In the genomic region with DNA sequence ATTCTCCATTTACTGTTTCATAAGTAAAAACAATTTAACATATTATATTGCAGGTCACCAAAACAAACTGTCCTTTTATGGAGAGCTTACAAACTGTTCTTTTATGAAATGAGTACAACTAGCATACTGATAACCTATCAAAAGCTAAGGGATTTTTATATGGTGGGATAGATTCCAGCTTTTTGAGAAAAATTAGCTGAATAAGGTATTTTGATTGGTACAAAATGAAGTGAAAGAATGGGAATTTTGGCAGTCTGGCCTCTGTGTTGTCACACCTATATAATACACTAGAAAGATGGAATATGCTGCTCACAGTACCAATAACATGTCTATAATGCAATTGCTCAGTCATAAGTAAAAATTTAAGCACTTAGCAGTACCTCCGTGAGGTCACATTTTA, we compare ENCODE assay signal across 20 cellular contexts.
"Had no signal": no experiment of that assay in that cellular context is flagged by ENCODE, and none has a peak within 500 bp of the region (broad histone marks: within the 10 kb centered on the region; RNA-seq: fewer than 3 reads in every experiment).

No MANE protein-coding gene starts in this region.

- H3K4me3 ChIP-seq: dorsolateral prefrontal cortex, gastrocnemius medialis, lower lobe of right lung, prostate gland, right atrium auricular region, skin epidermis, stomach, thyroid gland, vagina had no signal

- H3K27ac Mint-ChIP-seq: nephron had no signal

- H3K27ac ChIP-seq: epithelial cell of prostate, lower lobe of right lung, prostate gland, right atrium auricular region, skin epidermis, stomach, thyroid gland, vagina had no signal

- H3K9me3 ChIP-seq: gastrocnemius medialis, lower lobe of right lung, prostate gland, right atrium auricular region, stomach, thyroid gland, vagina had no signal

- DNase-seq: dorsolateral prefrontal cortex; effector CD4-positive, alpha-beta T cell; foreskin fibroblast; gastrocnemius medialis; left ventricle myocardium superior; lower lobe of right lung; nucleus accumbens; stimulated activated CD4-positive, alpha-beta T cell treated with anti-CD3 and anti-CD28 coated beads, Interleukin-15, amount 100 ng/mL, for 24 hours; stimulated activated CD4-positive, alpha-beta T cell treated with anti-CD3 and anti-CD28 coated beads, Interleukin-2, amount 100 ng/mL, for 48 hours; stimulated activated naive CD4-positive, alpha-beta T cell treated with Interleukin-2 at 50 U/mL for 16 hours; stomach; thyroid gland; trophoblast cell had no signal

- H3K4me1 ChIP-seq: prostate gland, thyroid gland had no signal

- ATAC-seq: esophagus mucosa, gastrocnemius medialis, left ventricle myocardium superior, lower lobe of right lung had no signal

- H3K27me3 ChIP-seq: dorsolateral prefrontal cortex, gastrocnemius medialis, right atrium auricular region, stomach, thyroid gland, vagina had no signal

- H3K9me3 Mint-ChIP-seq: nephron had no signal

- H3K4me3 Mint-ChIP-seq: nephron had no signal
